1 cellular context compared by ENCODE assay signal in the genomic region with DNA sequence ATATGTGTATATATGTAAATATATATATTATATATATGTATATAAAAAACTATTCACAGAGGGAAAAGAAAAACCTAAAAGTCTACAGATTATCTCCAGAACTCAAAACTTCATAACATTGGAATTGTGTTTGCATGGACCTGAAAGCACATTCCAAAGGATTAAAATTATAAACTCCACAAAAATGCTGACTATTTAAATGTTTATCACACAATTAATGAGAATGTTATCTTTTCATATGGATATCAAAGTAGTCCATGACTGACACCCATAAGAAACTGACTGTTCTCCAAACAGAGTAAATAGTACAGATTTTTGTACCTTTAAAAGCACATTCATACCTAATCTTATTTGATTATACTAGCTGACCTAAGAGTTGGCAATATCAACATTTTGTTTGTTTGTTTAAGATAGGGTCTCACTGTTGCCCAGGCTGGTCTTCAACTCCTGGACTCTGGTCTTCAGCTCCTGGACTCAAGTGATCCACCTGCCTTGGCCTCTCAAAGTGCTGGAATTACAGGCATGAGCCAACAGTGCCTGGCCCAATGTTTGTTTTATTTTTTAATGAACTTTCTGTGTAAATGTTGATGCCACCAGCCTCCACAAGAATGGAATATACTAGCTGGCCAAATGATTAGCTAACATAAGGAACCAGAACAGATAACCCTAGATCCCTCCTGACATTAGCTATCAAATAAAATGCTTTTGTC.
TF ChIP-seq lines count a peak whose summit lies in the region.

No MANE protein-coding gene starts in this region.

TF ChIP-seq in IMR-90, 13 proteins besides CTCF, POLR2A, EP300 and RAD21:
- TF ChIP-seq CEBPB (IDR thresholded peaks at IDR 0.05; ENCODE audit: low read depth, low read length), result no peak
- peak; percentile 37; the same call in 1 of the 2 replicates for TF ChIP-seq MAFK (IDR thresholded peaks at IDR 0.05; ENCODE audit: low read depth, low read length)
TF ChIP-seq in IMR-90: peak in this region for 1.
